In the genomic region with DNA sequence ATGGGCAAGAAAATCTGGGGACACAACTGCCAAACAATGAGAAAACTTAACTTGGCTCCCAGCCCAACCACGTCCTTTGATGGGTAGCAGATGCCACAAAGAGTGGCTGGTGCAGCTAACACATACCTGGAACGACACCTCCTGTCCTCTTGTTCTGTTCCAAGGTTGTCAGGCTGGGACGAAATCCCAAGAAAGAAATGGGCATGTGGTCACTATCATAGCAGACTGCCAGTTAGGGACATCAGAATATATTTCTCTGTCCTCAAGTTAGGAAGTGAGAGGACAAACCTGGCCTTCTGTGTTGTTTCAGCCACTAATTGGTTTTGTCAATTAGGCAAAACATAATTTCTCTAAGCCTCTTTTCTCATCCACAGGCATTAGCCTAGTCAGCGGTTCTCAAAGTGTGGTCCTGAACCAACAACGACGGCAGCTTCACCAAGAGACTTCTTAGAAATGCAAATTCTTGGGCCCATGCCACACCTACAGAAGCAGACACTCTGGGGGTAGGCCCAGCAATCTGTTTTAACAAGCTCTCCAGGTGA, we compare ENCODE assay signal across 8 cellular contexts.
DNase-seq lines count a peak whose midpoint lies in the region; ATAC-seq and TF ChIP-seq lines count a peak whose summit lies in the region.

No MANE protein-coding gene starts in this region.

- in situ Hi-C loops in mammary epithelial cell (cut with MboI; ENCODE audit: low sequenced_read_pairs in 2 of 2) = no loop called here

- no peaks in the 10 kb centered on the region for H3K27me3 ChIP-seq in MM.1S (replicated peaks; ENCODE audit: insufficient read depth, low read length)
- H3K27me3 ChIP-seq in mammary epithelial cell (ENCODE audit: insufficient read depth, low read length) = no peaks in the 10 kb centered on the region
- no peaks in the 10 kb centered on the region for H3K27me3 ChIP-seq in neutrophil

- H3K4me2 ChIP-seq in MM.1S (ENCODE audit: low read depth, low read length) (peak overlapping the region; percentile 93), mammary epithelial cell (ENCODE audit: insufficient read depth, low read depth, low read length) (peak overlapping the region; percentile 48)

- H3K9ac ChIP-seq in MM.1S (ENCODE audit: low read length) (peak overlapping the region; percentile 92), mammary epithelial cell (ENCODE audit: insufficient read depth, low read length) (no peak overlapping the region)

- 53% methylated on average over 5 of the region's 6 CpGs for WGBS in mammary epithelial cell (ENCODE audit: low coverage, missing lambda C conversion rate)

- no TSS peak for BruUV-seq in mammary epithelial cell (replicated peaks; lab: Mats Ljungman, UMichigan)

- intact Hi-C loops in mammary epithelial cell (cut with micrococcal nuclease) = loop anchor here (5.0 kb wide), 1 partner anchor 51 kb away; no protein-coding TSS in a partner anchor

- H3K4me3 ChIP-seq in GM12875 (ENCODE audit: low read depth, low read length) (peak overlapping the region; percentile 51), MM.1S (ENCODE audit: low read length) (peak overlapping the region; percentile 56), mammary epithelial cell (replicated peaks in 1 of 3; ENCODE audit: insufficient read depth in 1 of 3, low read depth in 2 of 3, low read length in 3 of 3) (no peak overlapping the region), neutrophil (ENCODE audit: low read depth in 1 of 2, low read length in 1 of 2) (no peak overlapping the region)

- ATAC-seq in GM21360 (IDR thresholded peaks at IDR 0.05; ENCODE audit: unreplicated experiment) = no peak
- ATAC-seq in GM18858 (IDR thresholded peaks at IDR 0.05; ENCODE audit: unreplicated experiment) = no peak

- TF ChIP-seq CTCF in GM12875 (IDR thresholded peaks at IDR 0.05; ENCODE audit: borderline replicate concordance, insufficient read depth, low read depth, low read length) = no peak
- no peak for TF ChIP-seq CTCF in MM.1S (IDR thresholded peaks at IDR 0.05; ENCODE audit: low read length)
- no peak for TF ChIP-seq CTCF in mammary epithelial cell (conservative IDR thresholded peaks at IDR 0.05 in 1 of 2, IDR thresholded peaks at IDR 0.05 in 1 of 2; ENCODE audit: extremely low read depth in 1 of 2, insufficient read depth in 1 of 2, low read depth in 1 of 2, low read length in 2 of 2)
- TF ChIP-seq CTCF in neutrophil (IDR thresholded peaks at IDR 0.05) = no peak

- no peaks in the 10 kb centered on the region for H3K9me2 ChIP-seq in MM.1S (replicated peaks; ENCODE audit: insufficient read depth, low read length)

- H3K79me2 ChIP-seq in MM.1S (ENCODE audit: low read length) (peaks cover 82% of the 10 kb centered on the region), mammary epithelial cell (ENCODE audit: insufficient read depth, low read length) (peaks cover 73% of the 10 kb centered on the region)

- no peaks in the 10 kb centered on the region for H4K20me1 ChIP-seq in MM.1S (ENCODE audit: insufficient read depth, low read length)
- H4K20me1 ChIP-seq in mammary epithelial cell (ENCODE audit: insufficient read depth, low read length) = no peaks in the 10 kb centered on the region

- H3K9me3 ChIP-seq in MM.1S (replicated peaks; ENCODE audit: insufficient read depth, low read length) (no peaks in the 10 kb centered on the region), mammary epithelial cell (replicated peaks; ENCODE audit: insufficient read depth, low read length) (no peaks in the 10 kb centered on the region), neutrophil (no peaks in the 10 kb centered on the region)

- H3K4me1 ChIP-seq in MM.1S (ENCODE audit: low read length) (peaks cover 54% of the 10 kb centered on the region), mammary epithelial cell (ENCODE audit: insufficient read depth, low read length) (peaks cover 44% of the 10 kb centered on the region), neutrophil (ENCODE audit: control insufficient read depth in 1 of 2, insufficient read depth in 1 of 2, low read depth in 1 of 2, low read length in 1 of 2) (peaks cover 4 to 11% of the 10 kb centered on the region in 2 experiments)

- H3K27ac ChIP-seq in MM.1S (ENCODE audit: low read length) (peak overlapping the region; percentile 99), mammary epithelial cell (ENCODE audit: insufficient read depth, low read depth, low read length) (no peak overlapping the region), neutrophil (peak overlapping the region; percentile 41)

- H3K36me3 ChIP-seq in MM.1S (replicated peaks; ENCODE audit: insufficient read depth, low read length) (no peaks in the 10 kb centered on the region), mammary epithelial cell (ENCODE audit: insufficient read depth, low read length) (no peaks in the 10 kb centered on the region), neutrophil (no peaks in the 10 kb centered on the region)

- H3F3A ChIP-seq in MM.1S (ENCODE audit: insufficient read depth, low read length) = peaks cover 45% of the 10 kb centered on the region

- CTCF ChIA-PET in mammary epithelial cell (lab: Charles Lee; ENCODE audit: low non-redundant PET) = no interaction called here

- DNase-seq in MM.1S (peak; percentile 96), mammary epithelial cell (no peak), anterior cingulate cortex (lab: John Stamatoyannopoulos, UW) (no peak), H4 (ENCODE audit: low spot score) (no peak)

- dilution Hi-C loops in mammary epithelial cell (cut with HindIII; ENCODE audit: low sequenced_read_pairs) = no loop called here

- H2AFZ ChIP-seq in MM.1S (ENCODE audit: low read length) (no peak overlapping the region), mammary epithelial cell (ENCODE audit: low read depth, low read length) (no peak overlapping the region)

Comparison
In these comparisons a context has a peak if more than half of its experiments do, and no peak if none do; other contexts are left out.
1. H3K4me3 ChIP-seq: peak in GM12875 (single experiment) and MM.1S (single experiment); none in mammary epithelial cell (0 of 3) and neutrophil (0 of 2).